In genomic region chr2:143463717-143464116, GRCh38 we compare ENCODE assay signal across 14 cellular contexts.
A peak's percentile ranks its signal among the peaks of the same experiment; 100 is the strongest.
DNase-seq lines count a peak whose midpoint lies in the region; ATAC-seq and TF ChIP-seq lines count a peak whose summit lies in the region.
"Had no signal": no experiment of that assay in that cellular context is flagged by ENCODE, and none has a peak within 500 bp of the region (broad histone marks: within the 10 kb centered on the region; RNA-seq: fewer than 3 reads in every experiment).

No MANE protein-coding gene starts in this region.

- peaks cover 16% of the 10 kb centered on the region for H3K4me1 Mint-ChIP-seq in activated naive CD8-positive, alpha-beta T cell treated with anti-CD3 and anti-CD28 coated beads, Interleukin-2, amount 10 ng/mL, durations not matched to agents 7 days and 5 days
- no peaks in the 10 kb centered on the region for H3K4me1 Mint-ChIP-seq in endodermal cell

- H3K9me3 ChIP-seq in endodermal cell (ENCODE audit: control insufficient read depth, low read length), result no peaks in the 10 kb centered on the region
- H3K9me3 ChIP-seq: spleen had no signal

- no peak for TF ChIP-seq CTCF in endodermal cell (conservative IDR thresholded peaks at IDR 0.05)

- H3K27me3 ChIP-seq in endodermal cell (ENCODE audit: control insufficient read depth, insufficient read depth, low read length, poor library complexity, severe bottlenecking), result no peaks in the 10 kb centered on the region
- H3K27me3 ChIP-seq: spleen had no signal

- no peak overlapping the region for H3K27ac Mint-ChIP-seq in activated naive CD8-positive, alpha-beta T cell treated with anti-CD3 and anti-CD28 coated beads, Interleukin-2, amount 10 ng/mL, durations not matched to agents 7 days and 5 days
- no peak overlapping the region for H3K27ac Mint-ChIP-seq in endodermal cell
- H3K27ac Mint-ChIP-seq: immature natural killer cell had no signal

- no peak for DNase-seq in activated naive CD8-positive, alpha-beta T cell treated with anti-CD3 and anti-CD28 coated beads, Interleukin-2, amount 10 ng/mL, durations not matched to agents 7 days and 5 days
- DNase-seq in GM19238 (ENCODE audit: insufficient read length, low spot score) (no peak), endodermal cell (no peak), NCI-H2107 (lab: John Stamatoyannopoulos, UW) (no peak)
- DNase-seq: COR-L47, immature natural killer cell, NCI-H146, PC-3, spleen, T-helper 9 cell had no signal

- no peak overlapping the region for H3K4me3 ChIP-seq in endodermal cell (ENCODE audit: low read length)
- H3K4me3 ChIP-seq: spleen had no signal

- no peak overlapping the region for H3K4me3 Mint-ChIP-seq in activated naive CD8-positive, alpha-beta T cell treated with anti-CD3 and anti-CD28 coated beads, Interleukin-2, amount 10 ng/mL, durations not matched to agents 7 days and 5 days
- no peak overlapping the region for H3K4me3 Mint-ChIP-seq in endodermal cell
- H3K4me3 Mint-ChIP-seq: immature natural killer cell had no signal

- POLR2A ChIA-PET in activated naive CD8-positive, alpha-beta T cell treated with anti-CD3 and anti-CD28 coated beads, Interleukin-2, amount 10 ng/mL, durations not matched to agents 7 days and 5 days (lab: Charles Lee), result no interaction called here

- no peaks in the 10 kb centered on the region for H3K4me1 ChIP-seq in endodermal cell (ENCODE audit: control insufficient read depth, insufficient read depth, low read length)

- no peaks in the 10 kb centered on the region for H3K9me3 Mint-ChIP-seq in activated naive CD8-positive, alpha-beta T cell treated with anti-CD3 and anti-CD28 coated beads, Interleukin-2, amount 10 ng/mL, durations not matched to agents 7 days and 5 days
- no peaks in the 10 kb centered on the region for H3K9me3 Mint-ChIP-seq in endodermal cell
- H3K9me3 Mint-ChIP-seq: immature natural killer cell had no signal

- H3K36me3 ChIP-seq in endodermal cell (ENCODE audit: control insufficient read depth, insufficient read depth, low read length), result no peaks in the 10 kb centered on the region

- no peak overlapping the region for H3K27ac ChIP-seq in endodermal cell (ENCODE audit: low read depth, low read length)
- H3K27ac ChIP-seq: spleen had no signal

- H3K9ac ChIP-seq in endodermal cell (ENCODE audit: extremely low read depth, low read length, poor library complexity, severe bottlenecking), result no peak overlapping the region

- ATAC-seq in GM18520 (IDR thresholded peaks at IDR 0.05; ENCODE audit: unreplicated experiment), result peak; percentile 68
- ATAC-seq in GM21367 (IDR thresholded peaks at IDR 0.05; ENCODE audit: unreplicated experiment), result peak; percentile 56
- ATAC-seq in HG03064 (IDR thresholded peaks at IDR 0.05; ENCODE audit: low read depth, unreplicated experiment), result peak; percentile 74
- ATAC-seq in activated naive CD8-positive, alpha-beta T cell treated with anti-CD3 and anti-CD28 coated beads, Interleukin-2, amount 10 ng/mL, durations not matched to agents 7 days and 5 days (ENCODE audit: low read depth), result peak; percentile 58
- no peak for ATAC-seq in SK-N-SH treated with all-trans-retinoic acid at 6 μM for 48 hours
- ATAC-seq: PC-3 had no signal

- no peaks in the 10 kb centered on the region for H3K27me3 Mint-ChIP-seq in activated naive CD8-positive, alpha-beta T cell treated with anti-CD3 and anti-CD28 coated beads, Interleukin-2, amount 10 ng/mL, durations not matched to agents 7 days and 5 days
- H3K27me3 Mint-ChIP-seq in endodermal cell (ENCODE audit: insufficient read depth), result no peaks in the 10 kb centered on the region

- peaks cover 18% of the 10 kb centered on the region for H3K36me3 Mint-ChIP-seq in activated naive CD8-positive, alpha-beta T cell treated with anti-CD3 and anti-CD28 coated beads, Interleukin-2, amount 10 ng/mL, durations not matched to agents 7 days and 5 days
- no peaks in the 10 kb centered on the region for H3K36me3 Mint-ChIP-seq in endodermal cell (ENCODE audit: low read depth)

TF ChIP-seq in SK-N-SH treated with all-trans-retinoic acid at 6 μM for 48 hours, 23 proteins besides CTCF, POLR2A, EP300 and RAD21:
- TF ChIP-seq PPARA (CRISPR knock-in tag; IDR thresholded peaks at IDR 0.05; ENCODE audit: borderline replicate concordance), result no peak
- TF ChIP-seq BACH2 (CRISPR knock-in tag; IDR thresholded peaks at IDR 0.05; ENCODE audit: borderline replicate concordance), result no peak
- TF ChIP-seq ZFP3 (CRISPR knock-in tag; IDR thresholded peaks at IDR 0.05), result no peak
- TF ChIP-seq PATZ1 (CRISPR knock-in tag; IDR thresholded peaks at IDR 0.05; ENCODE audit: borderline replicate concordance), result no peak
- no peak for TF ChIP-seq ZC3H10 (CRISPR knock-in tag; IDR thresholded peaks at IDR 0.05)
- no peak for TF ChIP-seq ZNF70 (CRISPR knock-in tag; IDR thresholded peaks at IDR 0.05)
- TF ChIP-seq ARNTL (CRISPR knock-in tag; IDR thresholded peaks at IDR 0.05; ENCODE audit: borderline replicate concordance, low read depth), result no peak
- no peak for TF ChIP-seq ISL1 (CRISPR knock-in tag; IDR thresholded peaks at IDR 0.05)
- no peak for TF ChIP-seq RARB (CRISPR knock-in tag; IDR thresholded peaks at IDR 0.05)
- no peak for TF ChIP-seq ESRRG (CRISPR knock-in tag; IDR thresholded peaks at IDR 0.05)
- no peak for TF ChIP-seq ZNF8 (CRISPR knock-in tag; IDR thresholded peaks at IDR 0.05)
- no peak for TF ChIP-seq ZNF565 (CRISPR knock-in tag; conservative IDR thresholded peaks at IDR 0.05; ENCODE audit: low read depth)
- TF ChIP-seq SNAI2 (CRISPR knock-in tag; IDR thresholded peaks at IDR 0.05), result no peak
- no peak for TF ChIP-seq TOX (CRISPR knock-in tag; IDR thresholded peaks at IDR 0.05; ENCODE audit: borderline replicate concordance)
